Comparison of ENCODE assay signal across 13 cellular contexts in the genomic region with DNA sequence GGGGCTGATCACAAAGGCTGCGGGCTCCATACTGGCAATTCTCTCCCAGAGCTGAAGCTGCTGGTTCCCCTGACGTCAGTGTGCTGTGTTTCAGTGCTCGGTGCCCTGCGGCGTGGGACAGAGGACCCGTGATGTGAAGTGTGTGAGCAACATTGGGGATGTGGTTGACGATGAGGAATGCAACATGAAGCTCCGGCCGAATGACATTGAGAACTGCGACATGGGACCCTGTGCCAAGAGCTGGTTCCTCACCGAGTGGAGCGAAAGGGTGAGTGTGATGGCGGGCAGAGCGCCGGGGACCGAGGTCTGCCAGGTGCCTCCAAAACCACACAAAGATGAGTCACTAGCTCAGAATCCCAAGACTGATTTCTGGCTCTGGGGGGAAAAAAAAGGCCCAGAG.
A peak's percentile ranks its signal among the peaks of the same experiment; 100 is the strongest.
DNase-seq lines count a peak whose midpoint lies in the region; ATAC-seq and TF ChIP-seq lines count a peak whose summit lies in the region.
"Had no signal": no experiment of that assay in that cellular context is flagged by ENCODE, and none has a peak within 500 bp of the region (broad histone marks: within the 10 kb centered on the region; RNA-seq: fewer than 3 reads in every experiment).

No MANE protein-coding gene starts in this region.

- H3K27me3 ChIP-seq in smooth muscle cell (ENCODE audit: low read depth) = no peaks in the 10 kb centered on the region
- H3K27me3 ChIP-seq: esophagus muscularis mucosa had no signal

- H3K4me3 ChIP-seq in epithelial cell of proximal tubule (ENCODE audit: low read depth, low read length) (peak overlapping the region; percentile 47), smooth muscle cell (no peak overlapping the region)
- H3K4me3 ChIP-seq: esophagus muscularis mucosa, SK-N-MC had no signal

- TF ChIP-seq CTCF in RWPE1 (conservative IDR thresholded peaks at IDR 0.05; ENCODE audit: low read depth) (no peak), epithelial cell of proximal tubule (conservative IDR thresholded peaks at IDR 0.05; ENCODE audit: low read depth, low read length) (no peak), smooth muscle cell (IDR thresholded peaks at IDR 0.05; ENCODE audit: borderline replicate concordance, insufficient read depth, poor library complexity, severe bottlenecking) (no peak)

- no peaks in the 10 kb centered on the region for H3K9me3 ChIP-seq in smooth muscle cell (replicated peaks; ENCODE audit: low read depth)
- H3K9me3 ChIP-seq: esophagus muscularis mucosa had no signal

- H3K27ac ChIP-seq in RWPE1 (0 out of 2 replicates have a peak overlapping the region, but pooled peaks have one; percentile 8), smooth muscle cell (ENCODE audit: low read depth) (peak overlapping the region; percentile 75)
- H3K27ac ChIP-seq: esophagus muscularis mucosa, SK-N-MC had no signal

- intact Hi-C loops in Right ventricle myocardium superior (cut with DNase I) = loop anchor here (10.0 kb wide), 1 partner anchor 406 kb away; no protein-coding TSS in a partner anchor

- no peaks in the 10 kb centered on the region for H3K4me1 ChIP-seq in smooth muscle cell (ENCODE audit: low read depth)
- H3K4me1 ChIP-seq: esophagus muscularis mucosa had no signal

- WGBS in smooth muscle cell (ENCODE audit: low lambda C conversion rate) = 71% methylated on average over 16 of the region's 16 CpGs

- CTCF ChIA-PET in RWPE1 (lab: Yijun Ruan, JAX) = no interaction called here

- no peaks in the 10 kb centered on the region for H3F3A ChIP-seq in smooth muscle cell (ENCODE audit: low read depth)

- ATAC-seq in Right ventricle myocardium superior (ENCODE audit: poor library complexity) = no peak
- ATAC-seq in GM19452 (IDR thresholded peaks at IDR 0.05; ENCODE audit: unreplicated experiment) = no peak
- ATAC-seq: activated CD4-positive, alpha-beta T cell treated with anti-CD3 and anti-CD28 coated beads for 36 hours had no signal

- DNase-seq in H4 (ENCODE audit: low spot score) (peak; percentile 93), RWPE1 (ENCODE audit: low spot score) (peak; percentile 53), epithelial cell of proximal tubule (ENCODE audit: low read depth) (peak; percentile 82), smooth muscle cell (lab: John Stamatoyannopoulos, UW; ENCODE audit: unreplicated experiment) (no peak), Right ventricle myocardium superior (no peak), dedifferentiated amniotic fluid mesenchymal stem cell (ENCODE audit: extremely low spot score) (no peak)
- DNase-seq: activated CD4-positive, alpha-beta T cell treated with anti-CD3 and anti-CD28 coated beads for 36 hours; MV-4-11; NCI-H526 treated with DMSO at 0.1 percent for 48 hours; retina had no signal

- no peaks in the 10 kb centered on the region for H3K36me3 ChIP-seq in smooth muscle cell (ENCODE audit: low read depth)

- H3K79me2 ChIP-seq in smooth muscle cell (ENCODE audit: low read depth) = no peaks in the 10 kb centered on the region

- no peaks in the 10 kb centered on the region for H4K20me1 ChIP-seq in smooth muscle cell (ENCODE audit: low read depth)

- H2AFZ ChIP-seq in smooth muscle cell (ENCODE audit: low read depth) = no peak overlapping the region

- H3K4me2 ChIP-seq in smooth muscle cell = peak overlapping the region; percentile 50

- H3K9ac ChIP-seq in smooth muscle cell (ENCODE audit: low read depth) = no peak overlapping the region

- POLR2A ChIA-PET in RWPE1 (lab: Yijun Ruan, JAX; ENCODE audit: low non-redundant PET) = no interaction called here

Comparison
In these comparisons a context has a peak if more than half of its experiments do, and no peak if none do; other contexts are left out.
1. DNase-seq: peak in H4 (single experiment), RWPE1 (single experiment) and epithelial cell of proximal tubule (single experiment); none in smooth muscle cell (single experiment), Right ventricle myocardium superior (single experiment) and dedifferentiated amniotic fluid mesenchymal stem cell (single experiment).